8 cellular contexts compared by ENCODE assay signal in the genomic region with DNA sequence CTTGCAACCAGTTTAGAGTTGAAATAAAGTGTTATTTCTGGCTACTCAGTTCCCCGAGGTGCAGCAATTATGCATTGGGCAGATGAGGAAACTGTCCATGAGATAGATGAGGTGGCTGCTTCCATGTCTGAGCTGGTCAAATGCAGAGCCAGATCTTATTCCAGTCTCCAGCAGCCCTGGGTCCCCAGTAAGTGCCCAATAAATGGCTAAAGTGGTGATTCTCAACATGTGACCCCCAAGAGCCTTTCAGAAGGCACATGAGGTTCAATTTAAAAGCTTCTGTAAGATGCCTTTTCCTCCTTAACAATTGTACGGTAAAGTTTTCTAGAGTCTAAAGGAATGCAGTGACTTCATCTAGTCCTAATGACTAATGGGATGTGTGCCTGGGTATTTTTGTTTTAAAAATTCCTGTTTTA. TPM values are rescaled to one million over a fixed set of nuclear protein-coding genes. Genes with fewer than 3 reads are reported as not detected.
DNase-seq lines count a peak whose midpoint lies in the region; ATAC-seq, FAIRE-seq and TF ChIP-seq lines count a peak whose summit lies in the region.

No MANE protein-coding gene starts in this region.

- FAIRE-seq in RCC 7860 (lab: Jason Lieb, UNC): peak; percentile 76

- DNase-seq in A172 (ENCODE audit: low spot score) (peak; percentile 88), RCC 7860 (ENCODE audit: low spot score) (peak; percentile 76), hepatic stellate cell (ENCODE audit: low spot score) (peak; percentile 25), GM20000 (ENCODE audit: low spot score) (no peak), NAMALWA (ENCODE audit: low spot score) (no peak)
- no peak for DNase-seq in activated CD8-positive, alpha-beta memory T cell treated with anti-CD3 and anti-CD28 coated beads, Interleukin-2, amount 50 U/mL, for 4 hours

- peak; percentile 8 for ATAC-seq in GM21447 (IDR thresholded peaks at IDR 0.05; ENCODE audit: unreplicated experiment)
- ATAC-seq in HG03442 (IDR thresholded peaks at IDR 0.05; ENCODE audit: unreplicated experiment): no peak

- TF ChIP-seq CTCF in GM20000 (IDR thresholded peaks at IDR 0.05; ENCODE audit: extremely low read depth, missing control alignments): no peak

RNA-seq across cellular contexts. Expression of a gene that starts 17.5 kb away (rescaled TPM):
- 144 and 233 TPM in 2 replicates for total RNA-seq in A172 (2014; rRNA removed; shearing (Covaris generic))

RNA-seq across cellular contexts. Expression of a gene that starts 30.8 kb away (rescaled TPM):
- 360 and 395 TPM in 2 replicates for total RNA-seq in A172 (2014; rRNA removed; shearing (Covaris generic))

RNA-seq across cellular contexts. Expression of a gene that starts 54.3 kb away (rescaled TPM):
- 3,811 and 5,357 TPM in 2 replicates for total RNA-seq in A172 (2014; rRNA removed; shearing (Covaris generic))

Comparison
In these comparisons a context has a peak if more than half of its experiments do, and no peak if none do; other contexts are left out.
1. DNase-seq: peak in A172 (single experiment), RCC 7860 (single experiment) and hepatic stellate cell (single experiment); none in GM20000 (single experiment), NAMALWA (single experiment) and activated CD8-positive, alpha-beta memory T cell treated with anti-CD3 and anti-CD28 coated beads, Interleukin-2, amount 50 U/mL, for 4 hours (single experiment).